In genomic region chr20:33669224-33669623, GRCh38 we compare ENCODE assay signal across 30 cellular contexts. TPM values are rescaled to one million over a fixed set of nuclear protein-coding genes. Genes with fewer than 3 reads are reported as not detected.
DNase-seq lines count a peak whose midpoint lies in the region; ATAC-seq, FAIRE-seq and TF ChIP-seq lines count a peak whose summit lies in the region.
"Had no signal": no experiment of that assay in that cellular context is flagged by ENCODE, and none has a peak within 500 bp of the region (broad histone marks: within the 10 kb centered on the region; RNA-seq: fewer than 3 reads in every experiment).

No MANE protein-coding gene starts in this region.

- peaks cover 57 to 92% (median 83%) of the 10 kb centered on the region in 4 donors for H3K4me1 ChIP-seq in stomach

- H3K9me3 ChIP-seq in stomach, result no peaks in the 10 kb centered on the region
- H3K9me3 ChIP-seq: lower lobe of right lung, pancreas, right atrium auricular region, spleen had no signal

- no peak for ATAC-seq in activated CD8-positive, alpha-beta T cell treated with anti-CD3 and anti-CD28 coated beads for 36 hours
- ATAC-seq: activated CD4-positive, alpha-beta T cell treated with anti-CD3 and anti-CD28 coated beads for 36 hours; lower lobe of right lung; pancreas; PC-3; T-cell had no signal

- FAIRE-seq in GM12891 (lab: Jason Lieb, UNC), result no peak
- FAIRE-seq: D721Med, pancreas had no signal

- H3K4me1 Mint-ChIP-seq in T-helper 2 cell treated with Interferon-gamma antibody and Interleukin-4, amounts not matched to agents 5 μg/mL and 100 μg/mL, for 36 hours (ENCODE audit: low read depth), result peaks cover 38% of the 10 kb centered on the region
- peaks cover 37% of the 10 kb centered on the region for H3K4me1 Mint-ChIP-seq in activated CD8-positive, alpha-beta T cell treated with anti-CD3 and anti-CD28 coated beads for 36 hours (ENCODE audit: low read depth)
- H3K4me1 Mint-ChIP-seq in CD14-positive monocyte, result peaks cover 37% of the 10 kb centered on the region

- WGBS in stomach, 5 donors, result 93 to 98% (median 96%) methylated on average over 5 of the region's 5 CpGs

- TF ChIP-seq CTCF in activated CD8-positive, alpha-beta T cell treated with anti-CD3 and anti-CD28 coated beads for 36 hours (IDR thresholded peaks at IDR 0.05), result no peak
- TF ChIP-seq CTCF in stomach (IDR thresholded peaks at IDR 0.05) (no peak), CD14-positive monocyte (IDR thresholded peaks at IDR 0.05) (no peak), GM10266 (IDR thresholded peaks at IDR 0.05; ENCODE audit: control insufficient read depth, insufficient read depth, low read depth, missing control alignments) (no peak)

- H3K27ac ChIP-seq in stomach, result peak overlapping the region in 3 of 5 donors; percentile 42 to 94 (median 93)
- H3K27ac ChIP-seq: epithelial cell of prostate, lower lobe of right lung, pancreas, right atrium auricular region, spleen had no signal

- no peak for DNase-seq in T-helper 2 cell treated with Interferon-gamma antibody and Interleukin-4, amounts not matched to agents 5 μg/mL and 100 μg/mL, for 36 hours (ENCODE audit: low spot score)
- no peak for DNase-seq in T-helper 2 cell
- DNase-seq in GM12891 (ENCODE audit: insufficient read length, low spot score), result no peak
- DNase-seq in activated CD8-positive, alpha-beta T cell treated with anti-CD3 and anti-CD28 coated beads for 36 hours, result no peak
- no peak for DNase-seq in stomach
- no peak for DNase-seq in CD14-positive monocyte (ENCODE audit: low spot score)
- no peak for DNase-seq in GM10266 (ENCODE audit: extremely low spot score)
- DNase-seq in stimulated activated CD4-positive, alpha-beta T cell treated with anti-CD3 and anti-CD28 coated beads, Interleukin-4, amount 100 ng/mL, for 24 hours, result no peak
- DNase-seq: activated CD4-positive, alpha-beta T cell treated with anti-CD3 and anti-CD28 coated beads for 36 hours; activated effector memory CD4-positive, alpha-beta T cell treated with Interleukin-2 at 50 U/mL for 16 hours; lower lobe of right lung; MM.1S; NCI-H1417 treated with DMSO at 0.1 percent for 48 hours; NCI-H2107; nephron progenitor cell; pancreas; PC-3; SIG-M5; spleen; stimulated activated CD4-positive, alpha-beta T cell treated with anti-CD3 and anti-CD28 coated beads, Interleukin-4, amount 100 ng/mL, for 1 hour; stimulated activated naive CD4-positive, alpha-beta T cell treated with Interleukin-2 at 50 U/mL for 16 hours; T-cell; trophoblast cell had no signal

- intact Hi-C loops in activated CD8-positive, alpha-beta T cell treated with anti-CD3 and anti-CD28 coated beads for 36 hours (cut with micrococcal nuclease), result loop anchor here (5.0 kb wide), 2 partner anchors 63 to 212 kb away; partner anchors contain the start of gene ZNF341
- intact Hi-C loops in stomach (cut with DNase I; ENCODE audit: low total_unique reads), result no loop called here
- intact Hi-C loops in CD14-positive monocyte (cut with micrococcal nuclease), result loop anchor here (5.0 to 10.0 kb wide), 4 partner anchors 63 to 326 kb away; partner anchors contain the start of genes RALY (in 1 of the 2) and ZNF341 (in 1 of the 2)

- no peaks in the 10 kb centered on the region for H3K27me3 ChIP-seq in stomach
- H3K27me3 ChIP-seq: pancreas, right atrium auricular region, spleen had no signal

- H3K36me3 Mint-ChIP-seq in T-helper 2 cell treated with Interferon-gamma antibody and Interleukin-4, amounts not matched to agents 5 μg/mL and 100 μg/mL, for 36 hours (ENCODE audit: low read depth), result peaks cover 8% of the 10 kb centered on the region
- H3K36me3 Mint-ChIP-seq in activated CD8-positive, alpha-beta T cell treated with anti-CD3 and anti-CD28 coated beads for 36 hours (ENCODE audit: low read depth), result peaks cover 10% of the 10 kb centered on the region
- H3K36me3 Mint-ChIP-seq in CD14-positive monocyte, result peaks cover 5 to 11% of the 10 kb centered on the region in 2 donors
- H3K36me3 Mint-ChIP-seq: T-cell had no signal

- no peak for TF ChIP-seq EP300 in stomach (IDR thresholded peaks at IDR 0.05)

- H3K4me3 ChIP-seq in stomach, result no peak overlapping the region
- H3K4me3 ChIP-seq: lower lobe of right lung, pancreas, right atrium auricular region, spleen had no signal

- H3K36me3 ChIP-seq in stomach, result peaks cover 0 to 33% (median 23%) of the 10 kb centered on the region in 4 donors
- H3K36me3 ChIP-seq: pancreas had no signal

- H3K9me3 Mint-ChIP-seq in T-helper 2 cell treated with Interferon-gamma antibody and Interleukin-4, amounts not matched to agents 5 μg/mL and 100 μg/mL, for 36 hours, result no peaks in the 10 kb centered on the region
- H3K9me3 Mint-ChIP-seq in activated CD8-positive, alpha-beta T cell treated with anti-CD3 and anti-CD28 coated beads for 36 hours, result no peaks in the 10 kb centered on the region
- peaks cover 0 to 2% (median 0%) of the 10 kb centered on the region in 7 donors for H3K9me3 Mint-ChIP-seq in CD14-positive monocyte
- H3K9me3 Mint-ChIP-seq: brain, nephron progenitor cell, T-cell had no signal

- POLR2A ChIA-PET in activated CD8-positive, alpha-beta T cell treated with anti-CD3 and anti-CD28 coated beads for 36 hours (lab: Charles Lee), result interaction anchor here (1.5 to 15.4 kb wide), 2 partner anchors 11 to 63 kb away, joined by 4 to 262 read pairs; partner anchors contain the start of genes NECAB3 and ZNF341

- H3K27me3 Mint-ChIP-seq in T-helper 2 cell treated with Interferon-gamma antibody and Interleukin-4, amounts not matched to agents 5 μg/mL and 100 μg/mL, for 36 hours (ENCODE audit: low read depth), result no peaks in the 10 kb centered on the region
- no peaks in the 10 kb centered on the region for H3K27me3 Mint-ChIP-seq in activated CD8-positive, alpha-beta T cell treated with anti-CD3 and anti-CD28 coated beads for 36 hours
- peaks cover 2 to 7% (median 2%) of the 10 kb centered on the region in 3 donors for H3K27me3 Mint-ChIP-seq in CD14-positive monocyte (ENCODE audit: low read depth in 3 of 3)
- H3K27me3 Mint-ChIP-seq: activated CD4-positive, alpha-beta T cell treated with anti-CD3 and anti-CD28 coated beads for 36 hours; T-cell had no signal

- CTCF ChIA-PET in activated CD8-positive, alpha-beta T cell treated with anti-CD3 and anti-CD28 coated beads for 36 hours (lab: Charles Lee), result interaction anchor here (1.0 to 5.3 kb wide), 8 partner anchors 11 to 268 kb away, joined by 3 to 71 read pairs (median 23); partner anchors contain the start of genes CDK5RAP1, SNTA1 and ZNF341

- H3K27ac Mint-ChIP-seq in T-helper 2 cell treated with Interferon-gamma antibody and Interleukin-4, amounts not matched to agents 5 μg/mL and 100 μg/mL, for 36 hours, result peak overlapping the region; percentile 2
- no peak overlapping the region for H3K27ac Mint-ChIP-seq in activated CD8-positive, alpha-beta T cell treated with anti-CD3 and anti-CD28 coated beads for 36 hours
- H3K27ac Mint-ChIP-seq in CD14-positive monocyte, result no peak overlapping the region
- H3K27ac Mint-ChIP-seq: activated CD4-positive, alpha-beta T cell treated with anti-CD3 and anti-CD28 coated beads for 36 hours had no signal

- TF ChIP-seq POLR2A in GM12891 (IDR thresholded peaks at IDR 0.05; ENCODE audit: low read depth, low read length) (no peak), stomach (IDR thresholded peaks at IDR 0.05) (no peak)

- H3K4me3 Mint-ChIP-seq in T-helper 2 cell treated with Interferon-gamma antibody and Interleukin-4, amounts not matched to agents 5 μg/mL and 100 μg/mL, for 36 hours, result peak overlapping the region; percentile 1
- H3K4me3 Mint-ChIP-seq in activated CD8-positive, alpha-beta T cell treated with anti-CD3 and anti-CD28 coated beads for 36 hours, result peak overlapping the region; percentile 83
- H3K4me3 Mint-ChIP-seq in CD14-positive monocyte, result no peak overlapping the region
- H3K4me3 Mint-ChIP-seq: nephron progenitor cell had no signal

TF ChIP-seq in GM12891, 5 proteins besides CTCF, POLR2A, EP300 and RAD21:
- TF ChIP-seq POU2F2 (IDR thresholded peaks at IDR 0.05; ENCODE audit: low read depth, low read length) (no peak), PAX5 (IDR thresholded peaks at IDR 0.05; ENCODE audit: insufficient read depth, low read length, severe bottlenecking) (peak; percentile 39)

RNA-seq across cellular contexts. Expression of gene ACTL10, which starts 2.5 kb away (rescaled TPM):
- 0.46 TPM for polyA plus RNA-seq in GM12891 (2012; ENCODE audit: low read depth, missing spikeins)
- 1 to 10 TPM; 2.4 TPM for total RNA-seq in activated CD8-positive, alpha-beta T cell treated with anti-CD3 and anti-CD28 coated beads for 36 hours
- total RNA-seq in stomach, result 10 to 100 TPM in 1 of 5 donors, 1 to 10 TPM in 3, not detected in 1; 1.1 to 12.3 (median 1.3) TPM
- 1 to 10 TPM; 1.4 to 2.9 (median 2.4) TPM for polyA plus RNA-seq in stomach
- polyA plus RNA-seq in CD14-positive monocyte, result 1 to 10 TPM; 1.1 to 1.2 TPM
- total RNA-seq: A172, NCI-H460 had no signal

RNA-seq across cellular contexts. Expression of gene NECAB3, which starts 5.0 kb away (rescaled TPM):
- 6.2 TPM for polyA plus RNA-seq in GM12891 (2012; ENCODE audit: low read depth, missing spikeins)
- 10 to 100 TPM; 13.7 to 16.0 TPM for total RNA-seq in activated CD8-positive, alpha-beta T cell treated with anti-CD3 and anti-CD28 coated beads for 36 hours
- total RNA-seq in stomach, result 100 to 1,000 TPM in 3 of 5 donors, 10 to 100 TPM in 2; 28.1 to 335 (median 113) TPM
- polyA plus RNA-seq in stomach (10 to 100 TPM; 31.4 to 60.0 (median 51.3) TPM), CD14-positive monocyte (1 to 10 TPM; 1.3 to 1.8 TPM)

RNA-seq across cellular contexts. Expression of gene C20orf144, which starts 7.1 kb away (rescaled TPM):
- polyA plus RNA-seq in GM12891 (2012; ENCODE audit: low read depth, missing spikeins), result 0.06 TPM
- under 1 TPM; 0.29 to 0.36 TPM for total RNA-seq in activated CD8-positive, alpha-beta T cell treated with anti-CD3 and anti-CD28 coated beads for 36 hours
- total RNA-seq in stomach, result not detected
- under 1 TPM in 2 of 3 donors, not detected in 1; 0.19 to 0.31 TPM for polyA plus RNA-seq in stomach
- not detected for polyA plus RNA-seq in CD14-positive monocyte
- total RNA-seq: A172, kidney epithelial cell, lower lobe of right lung, NCI-H460, PC-3, right atrium auricular region had no signal

RNA-seq across cellular contexts. Expression of gene E2F1, which starts 17.0 kb away (rescaled TPM):
- polyA plus RNA-seq in GM12891 (2012; ENCODE audit: low read depth, missing spikeins), result 20.6 TPM
- 10 to 100 TPM; 71.2 to 72.0 TPM for total RNA-seq in activated CD8-positive, alpha-beta T cell treated with anti-CD3 and anti-CD28 coated beads for 36 hours
- total RNA-seq in stomach, result 10 to 100 TPM in 2 of 5 donors, 1 to 10 TPM in 3; 2.3 to 24.9 (median 4.2) TPM
- 1 to 10 TPM; 2.3 to 8.1 (median 4.9) TPM for polyA plus RNA-seq in stomach
- under 1 TPM in 1 of 2 donors, not detected in 1; 0.17 TPM for polyA plus RNA-seq in CD14-positive monocyte

RNA-seq across cellular contexts. Expression of gene PXMP4, which starts 50.9 kb away (rescaled TPM):
- polyA plus RNA-seq in GM12891 (2012; ENCODE audit: low read depth, missing spikeins), result 6.0 TPM
- total RNA-seq in activated CD8-positive, alpha-beta T cell treated with anti-CD3 and anti-CD28 coated beads for 36 hours, result 1 to 10 TPM; 6.9 to 7.3 TPM
- total RNA-seq in stomach, result 10 to 100 TPM in 2 of 5 donors, 1 to 10 TPM in 2, under 1 TPM in 1; 0.72 to 36.8 (median 6.1) TPM
- 1 to 10 TPM; 4.0 to 5.9 (median 5.4) TPM for polyA plus RNA-seq in stomach
- 10 to 100 TPM in 1 of 2 donors, 1 to 10 TPM in 1; 9.0 to 11.4 TPM for polyA plus RNA-seq in CD14-positive monocyte
- total RNA-seq: PC-3 had no signal

Comparison
In these comparisons a context has a peak if more than half of its experiments do, and no peak if none do; other contexts are left out.
1. H3K4me3 Mint-ChIP-seq: peak in T-helper 2 cell treated with Interferon-gamma antibody and Interleukin-4, amounts not matched to agents 5 μg/mL and 100 μg/mL, for 36 hours (single experiment) and activated CD8-positive, alpha-beta T cell treated with anti-CD3 and anti-CD28 coated beads for 36 hours (single experiment); none in CD14-positive monocyte (0 of 2).